In genomic region chr3:154919226-154919625, GRCh38 we compare ENCODE assay signal across 9 cellular contexts.
"Had no signal": no experiment of that assay in that cellular context is flagged by ENCODE, and none has a peak within 500 bp of the region (broad histone marks: within the 10 kb centered on the region; RNA-seq: fewer than 3 reads in every experiment).

No MANE protein-coding gene starts in this region.

- H3K9ac ChIP-seq: GM23248 had no signal

- H3K4me1 Mint-ChIP-seq: GM23338 had no signal

- H3K9me3 ChIP-seq: HAP-1 had no signal

- H3K4me3 ChIP-seq: GM23248, GM23338, HAP-1 had no signal

- H2AFZ ChIP-seq: GM23248, GM23338 had no signal

- H3K4me2 ChIP-seq: GM23338 had no signal

- DNase-seq: GM23248, GOT3, H7, H9, HCEC 1CT, HFFc6 had no signal

- H3K27ac ChIP-seq: GM23248 had no signal

- FAIRE-seq: H1 had no signal

- H3K27ac Mint-ChIP-seq: GM23338, H9, HFFc6 had no signal

- H3K36me3 ChIP-seq: HAP-1 had no signal

- H3K4me1 ChIP-seq: HAP-1 had no signal

- H3K9me3 Mint-ChIP-seq: HFFc6 had no signal

- H3K4me3 Mint-ChIP-seq: GM23338, H9, HFFc6 had no signal
